Comparison of ENCODE assay signal across 41 cellular contexts in the genomic region with DNA sequence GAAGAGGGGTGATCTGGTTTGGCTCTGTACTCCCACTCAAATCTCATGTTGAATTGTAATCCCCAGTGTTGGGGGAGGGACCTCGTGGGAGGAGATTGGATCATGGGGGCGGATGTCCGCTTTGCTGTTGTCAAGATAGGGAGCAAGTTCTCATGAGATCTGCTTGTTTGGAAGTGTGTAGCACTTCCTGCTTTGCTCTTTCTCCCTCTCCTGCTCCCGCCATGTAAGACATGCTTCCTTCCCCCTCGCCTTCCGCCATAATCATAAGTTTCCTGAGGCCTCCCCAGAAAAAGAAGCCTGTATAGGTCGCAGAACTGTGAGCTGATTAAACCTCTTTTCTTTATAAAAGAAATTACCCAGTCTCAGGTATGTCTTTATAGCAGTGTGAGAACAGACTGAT. TPM values are rescaled to one million over a fixed set of nuclear protein-coding genes. Genes with fewer than 3 reads are reported as not detected.
"Had no signal": no experiment of that assay in that cellular context is flagged by ENCODE, and none has a peak within 500 bp of the region (broad histone marks: within the 10 kb centered on the region; RNA-seq: fewer than 3 reads in every experiment).

No MANE protein-coding gene starts in this region.

- H3K4me3 ChIP-seq: adrenal gland, PC-9 had no signal

- DNase-seq: activated CD4-positive, alpha-beta memory T cell treated with anti-CD3 and anti-CD28 coated beads for 36 hours; activated CD4-positive, alpha-beta T cell treated with anti-CD3 and anti-CD28 coated beads for 4 hours; activated CD4-positive, alpha-beta T cell treated with anti-CD3 and anti-CD28 coated beads, Interleukin-2, amount 50 U/mL, for 1 hour; activated CD8-positive, alpha-beta memory T cell treated with anti-CD3 and anti-CD28 coated beads, Interleukin-2, amount 50 U/mL, for 4 hours; activated gamma-delta T cell treated with Interleukin-2 at 50 U/mL for 16 hours; activated naive CD4-positive, alpha-beta T cell treated with anti-CD3 and anti-CD28 coated beads for 36 hours; activated T-cell treated with anti-CD3 and anti-CD28 coated beads for 4 hours; activated T-cell treated with anti-CD3 and anti-CD28 coated beads, Interleukin-2, amount 50 U/mL, for 4 hours; adrenal gland; anterior cingulate cortex; brain microvascular endothelial cell; central memory CD4-positive, alpha-beta T cell; MM.1S; MV-4-11; NCI-H1092; NCI-H1436 treated with DMSO at 0.1 percent for 48 hours; NCI-H1694 treated with DMSO at 0.1 percent for 48 hours; NCI-H2029 treated with DMSO at 0.1 percent for 48 hours; NCI-H2107; NCI-H2171; NCI-H510A; NCI-H526; NCI-H748 treated with DMSO at 0.1 percent for 48 hours; NK-92 treated with Interleukin-12 subunit alpha and Interleukin-12 subunit beta, amount 100 ng/mL, for 24 hours; PC-9; SIG-M5; SW 1271; T-helper 1 cell; T-helper 2 cell; T-helper 9 cell had no signal

- H3K9me3 ChIP-seq: adrenal gland had no signal

- ATAC-seq: activated CD4-positive, CD25-positive, alpha-beta regulatory T cell treated with anti-CD3 and anti-CD28 coated beads, Interleukin-2, amount 50 U/mL, for 24 hours; activated naive CD4-positive, alpha-beta T cell treated with anti-CD3 and anti-CD28 coated beads, Interleukin-2, amount 50 U/mL, for 72 hours; activated T-cell treated with anti-CD3 and anti-CD28 coated beads, Interleukin-2, amount 50 U/mL, for 4 hours; Right ventricle myocardium inferior; WTC11 had no signal

- H2AFZ ChIP-seq: PC-9 had no signal

- FAIRE-seq: colon, RCC 7860 had no signal

- H3K4me2 ChIP-seq: PC-9 had no signal

- H3K36me3 ChIP-seq: adrenal gland, brain microvascular endothelial cell had no signal

- H3K27ac ChIP-seq: adrenal gland, brain microvascular endothelial cell, PC-9, RWPE1 had no signal

- H3K4me1 ChIP-seq: adrenal gland had no signal

- H3K27me3 ChIP-seq: adrenal gland, brain microvascular endothelial cell had no signal

RNA-seq across cellular contexts. Expression of gene MYOM3, which starts 27.9 kb away (rescaled TPM):
- total RNA-seq: activated CD4-positive, alpha-beta memory T cell treated with anti-CD3 and anti-CD28 coated beads for 36 hours; activated naive CD4-positive, alpha-beta T cell treated with anti-CD3 and anti-CD28 coated beads for 36 hours; activated naive CD4-positive, alpha-beta T cell treated with anti-CD3 and anti-CD28 coated beads, Interleukin-2, amount 50 U/mL, for 72 hours; activated T-cell treated with anti-CD3 and anti-CD28 coated beads, Interleukin-2, amount 50 U/mL, for 4 hours; activated T-helper 1 cell treated with anti-CD3 and anti-CD28 coated beads, Interleukin-12 subunit alpha, Interleukin-12 subunit beta, Interleukin-2, Interleukin-4 antibody, amounts not matched to agents 30 ng/mL and 10 ng/mL and 1 ng/mL, durations not matched to agents 14 hours and 24 hours and 36 hours; LHCN-M2; SK-MEL-5 had no signal

RNA-seq across cellular contexts. Expression of gene IL22RA1, which starts 58.9 kb away (rescaled TPM):
- total RNA-seq: activated CD4-positive, alpha-beta memory T cell treated with anti-CD3 and anti-CD28 coated beads for 36 hours; activated naive CD4-positive, alpha-beta T cell treated with anti-CD3 and anti-CD28 coated beads for 36 hours; activated naive CD4-positive, alpha-beta T cell treated with anti-CD3 and anti-CD28 coated beads, Interleukin-2, amount 50 U/mL, for 72 hours; activated T-helper 1 cell treated with anti-CD3 and anti-CD28 coated beads, Interleukin-12 subunit alpha, Interleukin-12 subunit beta, Interleukin-2, Interleukin-4 antibody, amounts not matched to agents 30 ng/mL and 10 ng/mL and 1 ng/mL, durations not matched to agents 14 hours and 24 hours and 36 hours; cerebellum; LHCN-M2 had no signal
